In the genomic region with DNA sequence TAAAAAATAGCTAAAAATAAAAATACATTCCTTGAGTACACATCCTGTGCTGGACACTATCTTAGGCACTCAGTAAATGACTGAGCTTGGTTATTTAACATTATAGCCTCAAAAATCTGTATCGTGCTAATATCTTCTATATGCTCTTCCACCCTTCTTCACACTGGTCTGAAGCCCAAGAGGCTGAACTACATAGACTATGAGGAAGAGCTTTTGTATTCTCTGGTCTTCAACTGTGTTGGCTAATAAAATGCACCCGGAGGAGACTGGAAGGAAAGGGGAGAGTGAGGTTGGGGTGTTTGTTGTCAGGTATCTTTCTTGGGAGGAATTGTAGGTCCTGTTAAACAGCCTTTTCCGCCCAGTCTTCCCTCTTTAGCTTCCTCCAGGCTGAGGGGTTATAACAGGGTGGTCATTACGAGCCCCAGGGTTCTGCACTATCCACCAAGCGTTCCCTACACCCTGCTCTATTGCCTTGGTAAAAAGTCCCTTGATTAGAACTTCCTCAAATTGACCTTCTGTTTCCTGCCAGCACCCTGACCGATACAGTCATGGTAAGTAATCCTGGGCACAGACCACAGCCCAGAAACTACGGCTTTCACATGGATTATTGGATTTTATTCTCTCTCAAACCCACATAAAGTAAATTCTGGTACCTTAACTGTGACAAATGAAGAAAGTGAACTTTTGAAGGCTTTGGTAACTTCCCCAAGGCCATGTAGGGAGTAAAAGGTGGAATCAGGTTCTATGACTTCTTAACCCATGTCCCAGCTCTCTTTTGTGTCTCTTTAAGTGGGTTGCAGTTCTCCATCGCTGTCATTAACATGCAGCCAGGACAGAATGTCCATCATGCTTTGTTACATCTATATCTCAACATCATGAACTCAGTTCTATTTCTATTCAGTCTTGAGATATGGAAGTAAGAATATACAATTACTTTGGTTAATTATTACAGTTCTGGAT, we compare ENCODE assay signal across 16 cellular contexts.
DNase-seq lines count a peak whose midpoint lies in the region; ATAC-seq, FAIRE-seq and TF ChIP-seq lines count a peak whose summit lies in the region.
"Had no signal": no experiment of that assay in that cellular context is flagged by ENCODE, and none has a peak within 500 bp of the region (broad histone marks: within the 10 kb centered on the region; RNA-seq: fewer than 3 reads in every experiment).

No MANE protein-coding gene starts in this region.

- no peaks in the 10 kb centered on the region for H3K9me1 ChIP-seq in K562 (ENCODE audit: control insufficient read depth, insufficient read depth, low read length)

- intact Hi-C loops in K562 (cut with micrococcal nuclease) (no loop called here), spleen (cut with DNase I; ENCODE audit: low total_unique reads) (no loop called here)

- FAIRE-seq in GM12892 (lab: Jason Lieb, UNC) (peak; percentile 82), K562 (lab: Jason Lieb, UNC) (no peak)
- FAIRE-seq: pancreas had no signal

- no peak for TF ChIP-seq RAD21 in K562 (CRISPR knock-in tag; conservative IDR thresholded peaks at IDR 0.05 in 1 of 2, IDR thresholded peaks at IDR 0.05 in 1 of 2)

- 47% methylated on average over 8 of the region's 8 CpGs for WGBS in K562 (ENCODE audit: insufficient coverage, low coverage, missing lambda C conversion rate)
- WGBS in spleen, 5 donors, result 41 to 59% (median 47%) methylated on average over 8 of the region's 8 CpGs

- no peaks in the 10 kb centered on the region for H3K27me3 ChIP-seq in K562 (ENCODE audit: control insufficient read depth in 2 of 2, insufficient read depth in 2 of 2, low read length in 2 of 2)
- H3K27me3 ChIP-seq in spleen (replicated peaks in 1 of 7), result no peaks in the 10 kb centered on the region
- H3K27me3 ChIP-seq: foreskin keratinocyte, pancreas had no signal

- POLR2A ChIA-PET in K562 (lab: Yijun Ruan, JAX), result no interaction called here

- ATAC-seq in GM21360 (IDR thresholded peaks at IDR 0.05; ENCODE audit: unreplicated experiment), result peak; percentile 68
- peak; percentile 76 for ATAC-seq in HG03432 (IDR thresholded peaks at IDR 0.05; ENCODE audit: unreplicated experiment)
- ATAC-seq in K562, result no peak; the same call in 1 of the 3 replicates
- ATAC-seq in HG03097 (IDR thresholded peaks at IDR 0.05; ENCODE audit: low FRiP score, unreplicated experiment), result no peak
- no peak for ATAC-seq in GM21786 (IDR thresholded peaks at IDR 0.05; ENCODE audit: unreplicated experiment)
- ATAC-seq: foreskin keratinocyte, pancreas had no signal

- no peaks in the 10 kb centered on the region for H3K79me2 ChIP-seq in K562 (ENCODE audit: control insufficient read depth, insufficient read depth, low read length)

- H3K36me3 ChIP-seq in K562 (ENCODE audit: control insufficient read depth, insufficient read depth, low read length) (no peaks in the 10 kb centered on the region), spleen (no peaks in the 10 kb centered on the region)
- H3K36me3 ChIP-seq: pancreas had no signal

- no peaks in the 10 kb centered on the region; a peak in 1 of 5 replicates for H3K4me1 ChIP-seq in K562 (replicated peaks in 1 of 2; ENCODE audit: control insufficient read depth in 2 of 2, insufficient read depth in 2 of 2, low read length in 2 of 2)
- peaks cover 0 to 7% (median 3%) of the 10 kb centered on the region in 6 donors for H3K4me1 ChIP-seq in spleen
- H3K4me1 ChIP-seq: pancreas had no signal

- H3K4me3 ChIP-seq in K562 (no peak overlapping the region), spleen (no peak overlapping the region)
- H3K4me3 ChIP-seq: pancreas had no signal

- TF ChIP-seq CTCF in K562 (IDR thresholded peaks at IDR 0.05 in 2 of 3, conservative IDR thresholded peaks at IDR 0.05 in 1 of 3; ENCODE audit: insufficient read depth in 2 of 3, low read depth in 1 of 3, low read length in 3 of 3) (no peak), spleen (IDR thresholded peaks at IDR 0.05 in 8 of 11, conservative IDR thresholded peaks at IDR 0.05 in 3 of 11) (no peak)

- no peaks in the 10 kb centered on the region for H3K9me3 ChIP-seq in K562 (replicated peaks; ENCODE audit: control insufficient read depth, insufficient read depth, low read depth, low read length)
- H3K9me3 ChIP-seq in spleen, result no peaks in the 10 kb centered on the region
- H3K9me3 ChIP-seq: pancreas had no signal

- no peak overlapping the region for H3K4me2 ChIP-seq in K562 (ENCODE audit: insufficient read depth, low read length)

- no peak overlapping the region for H3K27ac ChIP-seq in K562 (ENCODE audit: extremely low read depth, low read depth, low read length)
- H3K27ac ChIP-seq in spleen, result no peak overlapping the region
- H3K27ac ChIP-seq: foreskin keratinocyte, HL-60, pancreas had no signal

- in situ Hi-C loops in K562 (cut with MboI), result no loop called here

- no peak for TF ChIP-seq EP300 in K562 (IDR thresholded peaks at IDR 0.05; ENCODE audit: low read length)

- DNase-seq in GM12892 (ENCODE audit: insufficient read length) (no peak), K562 (ENCODE audit: extremely low read depth in 1 of 4, low spot score in 3 of 4) (no peak), D341Med (ENCODE audit: low spot score) (no peak), spleen (no peak)
- DNase-seq: activated naive CD4-positive, alpha-beta T cell treated with anti-CD3 and anti-CD28 coated beads, Interleukin-2, amount 10 ng/mL, durations not matched to agents 7 days and 5 days; effector memory CD4-positive, alpha-beta T cell; foreskin keratinocyte; immature natural killer cell; NCI-H774; pancreas; stimulated activated CD4-positive, alpha-beta T cell treated with anti-CD3 and anti-CD28 coated beads, Interleukin-15, amount 100 ng/mL, for 24 hours had no signal

- no peak overlapping the region for H3K9ac ChIP-seq in K562 (ENCODE audit: insufficient read depth in 1 of 2, low read depth in 2 of 2, low read length in 2 of 2)

- peak overlapping the region; percentile 57 for H2AFZ ChIP-seq in K562 (ENCODE audit: low read depth, low read length)

- no peaks in the 10 kb centered on the region for H4K20me1 ChIP-seq in K562 (replicated peaks; ENCODE audit: control insufficient read depth, insufficient read depth, low read length)

- TF ChIP-seq POLR2A in GM12892 (IDR thresholded peaks at IDR 0.05; ENCODE audit: low read depth, low read length) (no peak), K562 (conservative IDR thresholded peaks at IDR 0.05) (no peak), spleen (IDR thresholded peaks at IDR 0.05) (no peak)

- BruUV-seq in K562 (replicated peaks; lab: Mats Ljungman, UMichigan), result no TSS peak

- CTCF ChIA-PET in K562 (lab: Yijun Ruan, JAX; ENCODE audit: low intra/inter-chr PET ratio), result no interaction called here

TF ChIP-seq in K562, 482 proteins besides CTCF, POLR2A, EP300 and RAD21:
- TF ChIP-seq POLR2AphosphoS2 (IDR thresholded peaks at IDR 0.05; ENCODE audit: low read length), result no peak
- TF ChIP-seq ZNF324 (CRISPR knock-in tag; IDR thresholded peaks at IDR 0.05), result no peak
- TF ChIP-seq TOE1 (IDR thresholded peaks at IDR 0.05; ENCODE audit: borderline replicate concordance), result no peak
- no peak for TF ChIP-seq TOE1 (CRISPR knock-in tag; IDR thresholded peaks at IDR 0.05; ENCODE audit: borderline replicate concordance, low read depth)
- TF ChIP-seq ZNF512 (tag; IDR thresholded peaks at IDR 0.05), result no peak

Comparison
In these comparisons a context has a peak if more than half of its experiments do, and no peak if none do; other contexts are left out.
1. ATAC-seq: peak in GM21360 (single experiment) and HG03432 (single experiment); none in K562 (single experiment), HG03097 (single experiment) and GM21786 (single experiment).